8 cellular contexts compared by ENCODE assay signal in genomic region chr12:43336962-43337555, GRCh38.
DNase-seq lines count a peak whose midpoint lies in the region; ATAC-seq and TF ChIP-seq lines count a peak whose summit lies in the region.

No MANE protein-coding gene starts in this region.

- H3K56ac ChIP-seq in IMR-90 (ENCODE audit: extremely low read depth, insufficient read depth, low read length), result no peak overlapping the region

- H2AFZ ChIP-seq in IMR-90 (replicated peaks; ENCODE audit: low read length, poor library complexity), result no peak overlapping the region

- CTCF ChIA-PET in IMR-90 (lab: Yijun Ruan, JAX), result interaction anchor here (0.8 to 2.6 kb wide), 2 partner anchors 853 to 854 kb away, joined by 4 to 10 read pairs; no protein-coding TSS in a partner anchor

- in situ Hi-C loops in IMR-90 (cut with MboI; ENCODE audit: low sequenced_read_pairs), result loop anchor here (5.0 to 10.0 kb wide), 2 partner anchors 752 to 855 kb away; partner anchors contain the start of gene PRICKLE1

- BruUV-seq in IMR-90 (replicated peaks; lab: Mats Ljungman, UMichigan), result no TSS peak

- H2BK5ac ChIP-seq in IMR-90 (ENCODE audit: low read depth, low read length, poor library complexity, severe bottlenecking), result peak overlapping the region; percentile 68

- peak overlapping the region; percentile 12; the same call in 1 of the 2 replicates for H4K5ac ChIP-seq in IMR-90 (ENCODE audit: low read depth, low read length)

- POLR2A ChIA-PET in IMR-90 (lab: Charles Lee; ENCODE audit: unreplicated experiment), result interaction anchor here (1.5 kb wide), 1 partner anchor 27 kb away, joined by 4 read pairs; no protein-coding TSS in a partner anchor

- peaks cover 4% of the 10 kb centered on the region for H3K4me1 ChIP-seq in IMR-90 (ENCODE audit: control insufficient read depth, insufficient read depth, low read length)

- peak overlapping the region; percentile 69; the same call in 2 of the 3 replicates for H2BK15ac ChIP-seq in IMR-90 (ENCODE audit: low read depth, low read length)

- ATAC-seq in IMR-90 (ENCODE audit: low read depth) (peak; percentile 48), GM18858 (IDR thresholded peaks at IDR 0.05; ENCODE audit: unreplicated experiment) (no peak), HG03095 (IDR thresholded peaks at IDR 0.05; ENCODE audit: unreplicated experiment) (no peak)

- H3K27ac ChIP-seq in IMR-90 (ENCODE audit: insufficient read depth, low read length), result no peak overlapping the region

- peak overlapping the region; percentile 59; the same call in 1 of the 2 replicates for H3K18ac ChIP-seq in IMR-90 (ENCODE audit: low read depth, low read length)

- H3K36me3 ChIP-seq in IMR-90 (ENCODE audit: control insufficient read depth, insufficient read depth, low read length), result no peaks in the 10 kb centered on the region

- H3K27me3 ChIP-seq in IMR-90 (ENCODE audit: control insufficient read depth, insufficient read depth, low read length), result no peaks in the 10 kb centered on the region

- no CpG with 5 or more reads among the region's 1 CpG for WGBS in IMR-90 (ENCODE audit: extremely low coverage in 2 of 2, insufficient read length in 1 of 2), 2 experiments

- H3K23ac ChIP-seq in IMR-90 (ENCODE audit: low read depth, low read length), result no peak overlapping the region

- H3K9me3 ChIP-seq in IMR-90 (ENCODE audit: control insufficient read depth, insufficient read depth, low read length), result no peaks in the 10 kb centered on the region

- no peaks in the 10 kb centered on the region for H3K79me1 ChIP-seq in IMR-90 (ENCODE audit: low read depth in 1 of 2, low read length in 2 of 2)

- H2BK120ac ChIP-seq in IMR-90 (ENCODE audit: low read depth, low read length), result peak overlapping the region; percentile 93

- intact Hi-C loops in IMR-90 (cut with micrococcal nuclease), result loop anchor here (1.0 to 10.0 kb wide), 11 partner anchors 54 to 1210 kb away; no protein-coding TSS in a partner anchor

- 0 out of 2 replicates have a peak overlapping the region, but pooled peaks have one; percentile 7 for H3K14ac ChIP-seq in IMR-90 (replicated peaks; ENCODE audit: low read depth, low read length)

- DNase-seq in DMS53 (lab: John Stamatoyannopoulos, UW) (peak; percentile 76), IMR-90 (peak; percentile 70), astrocyte of the hippocampus (ENCODE audit: low read depth, low spot score) (peak; percentile 55), middle frontal gyrus (ENCODE audit: extremely low spot score, low spot score) (peak; percentile 15), NCI-H187 (lab: John Stamatoyannopoulos, UW) (no peak)
- no peak for DNase-seq in stimulated activated CD4-positive, alpha-beta T cell treated with anti-CD3 and anti-CD28 coated beads, Interleukin-2, amount 100 ng/mL, for 24 hours

- no peak overlapping the region for H3K4me3 ChIP-seq in IMR-90 (ENCODE audit: insufficient read depth, low read depth, low read length)

- peak overlapping the region; percentile 26; the same call in 1 of the 2 replicates for H4K91ac ChIP-seq in IMR-90 (ENCODE audit: insufficient read depth, low read depth, low read length)

- peak overlapping the region; percentile 95 for H2BK20ac ChIP-seq in IMR-90 (ENCODE audit: low read depth, low read length)

- no peaks in the 10 kb centered on the region for H3K9me1 ChIP-seq in IMR-90 (ENCODE audit: insufficient read depth, low read length)

- H4K20me1 ChIP-seq in IMR-90 (ENCODE audit: insufficient read depth, low read length), result no peaks in the 10 kb centered on the region

- H2AK9ac ChIP-seq in IMR-90 (replicated peaks; ENCODE audit: low read depth, low read length, poor library complexity), result no peak overlapping the region

- H2AK5ac ChIP-seq in IMR-90 (ENCODE audit: low read depth, low read length), result peak overlapping the region; percentile 79; the same call in 1 of the 2 replicates

- no peak overlapping the region for H3K9ac ChIP-seq in IMR-90 (ENCODE audit: low read depth, low read length)

- dilution Hi-C loops in IMR-90 (cut with HindIII; ENCODE audit: low sequenced_read_pairs, unreplicated experiment), result no loop called here

- H3K4ac ChIP-seq in IMR-90 (ENCODE audit: low read depth, low read length), result peak overlapping the region; percentile 81; the same call in 1 of the 2 replicates

- TF ChIP-seq CTCF in IMR-90 (conservative IDR thresholded peaks at IDR 0.05; ENCODE audit: low read depth, low read length), result peak; percentile 73

- H4K8ac ChIP-seq in IMR-90 (ENCODE audit: low read depth in 2 of 2, low read length in 2 of 2), result peak overlapping the region in 1 of 2 experiments; percentile 75; a peak in 2 of 4 replicates

- H3K4me2 ChIP-seq in IMR-90 (ENCODE audit: low read depth, low read length), result no peak overlapping the region

- no peak for TF ChIP-seq POLR2A in IMR-90 (IDR thresholded peaks at IDR 0.05; ENCODE audit: low read depth, low read length)

- TF ChIP-seq RAD21 in IMR-90 (IDR thresholded peaks at IDR 0.05; ENCODE audit: low read length), result peak; percentile 71

TF ChIP-seq in IMR-90, 13 proteins besides CTCF, POLR2A, EP300 and RAD21:
- TF ChIP-seq SMC3 (IDR thresholded peaks at IDR 0.05; ENCODE audit: low read depth, low read length), result peak; percentile 65
- no peak for TF ChIP-seq CHD1 (IDR thresholded peaks at IDR 0.05; ENCODE audit: low read depth, low read length)

Comparison
In these comparisons a context has a peak if more than half of its experiments do, and no peak if none do; other contexts are left out.
1. DNase-seq: peak in DMS53 (single experiment), IMR-90 (single experiment), astrocyte of the hippocampus (single experiment) and middle frontal gyrus (single experiment); none in stimulated activated CD4-positive, alpha-beta T cell treated with anti-CD3 and anti-CD28 coated beads, Interleukin-2, amount 100 ng/mL, for 24 hours (0 of 2) and NCI-H187 (0 of 2).